Comparison of ENCODE assay signal across 29 cellular contexts in the genomic region with DNA sequence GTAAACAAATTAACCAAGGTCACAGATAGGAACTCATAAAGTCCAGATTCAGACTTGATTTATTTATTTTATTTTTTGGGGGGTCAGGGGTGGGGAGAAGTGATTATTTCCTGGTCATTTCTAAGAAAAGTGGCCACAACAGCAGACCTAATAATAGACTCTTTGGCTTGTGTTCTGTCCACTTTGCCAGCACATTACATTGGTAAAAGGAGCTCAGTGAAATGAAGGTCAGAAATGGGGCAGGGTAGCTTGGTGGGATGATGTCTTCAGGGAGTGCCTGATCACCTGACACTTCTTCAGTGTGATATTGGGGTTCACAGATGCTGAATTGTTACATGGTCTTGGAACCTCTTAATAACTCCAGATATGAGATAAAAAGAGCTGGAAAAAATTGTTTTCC.
"Had no signal": no experiment of that assay in that cellular context is flagged by ENCODE, and none has a peak within 500 bp of the region (broad histone marks: within the 10 kb centered on the region; RNA-seq: fewer than 3 reads in every experiment).

No MANE protein-coding gene starts in this region.

- ATAC-seq: activated naive CD4-positive, alpha-beta T cell treated with anti-CD3 and anti-CD28 coated beads, Interleukin-2, amount 50 U/mL, for 72 hours; activated T-cell treated with anti-CD3 and anti-CD28 coated beads, Interleukin-2, amount 50 U/mL, for 4 hours; body of pancreas; Panc1; SK-N-SH treated with all-trans-retinoic acid at 6 μM for 48 hours; T-cell had no signal

- H3K4me1 ChIP-seq: breast epithelium had no signal

- H3K4me3 ChIP-seq: adrenal gland, body of pancreas, breast epithelium had no signal

- H3K27ac ChIP-seq: adrenal gland, body of pancreas, breast epithelium, VCaP had no signal

- H3K9me3 ChIP-seq: adrenal gland, body of pancreas, breast epithelium had no signal

- H3K36me3 ChIP-seq: adrenal gland had no signal

- H3K27me3 ChIP-seq: adrenal gland, body of pancreas, breast epithelium had no signal

- DNase-seq: activated B cell treated with CpG ODN at 0.5 μM for 24 hours; activated CD4-positive, alpha-beta memory T cell treated with anti-CD3 and anti-CD28 coated beads for 36 hours; activated CD4-positive, alpha-beta T cell treated with anti-CD3 and anti-CD28 coated beads for 4 hours; activated CD4-positive, alpha-beta T cell treated with anti-CD3 and anti-CD28 coated beads, Interleukin-2, amount 50 U/mL, for 1 hour; activated CD4-positive, CD25-positive, alpha-beta regulatory T cell treated with anti-CD3 and anti-CD28 coated beads, Interleukin-2, amount 50 U/mL, for 72 hours; activated CD8-positive, alpha-beta memory T cell treated with anti-CD3 and anti-CD28 coated beads, Interleukin-2, amount 50 U/mL, for 4 hours; activated gamma-delta T cell treated with Interleukin-2 at 50 U/mL for 16 hours; activated naive CD4-positive, alpha-beta T cell treated with anti-CD3 and anti-CD28 coated beads for 36 hours; activated T-cell treated with anti-CD3 and anti-CD28 coated beads for 4 hours; activated T-cell treated with anti-CD3 and anti-CD28 coated beads, Interleukin-2, amount 50 U/mL, for 4 hours; adrenal gland; body of pancreas; Karpas-422; KBM-7; NCI-H1105; NCI-H1417 treated with DMSO at 0.1 percent for 48 hours; NCI-H187 treated with DMSO at 0.1 percent for 48 hours; NCI-H2081 treated with DMSO at 0.1 percent for 48 hours; NCI-H345; NCI-H524 treated with DMSO at 0.1 percent for 48 hours; SIG-M5; T-cell; T-helper 2 cell; T-helper 9 cell had no signal
